Comparison of ENCODE assay signal across 8 cellular contexts in the genomic region with DNA sequence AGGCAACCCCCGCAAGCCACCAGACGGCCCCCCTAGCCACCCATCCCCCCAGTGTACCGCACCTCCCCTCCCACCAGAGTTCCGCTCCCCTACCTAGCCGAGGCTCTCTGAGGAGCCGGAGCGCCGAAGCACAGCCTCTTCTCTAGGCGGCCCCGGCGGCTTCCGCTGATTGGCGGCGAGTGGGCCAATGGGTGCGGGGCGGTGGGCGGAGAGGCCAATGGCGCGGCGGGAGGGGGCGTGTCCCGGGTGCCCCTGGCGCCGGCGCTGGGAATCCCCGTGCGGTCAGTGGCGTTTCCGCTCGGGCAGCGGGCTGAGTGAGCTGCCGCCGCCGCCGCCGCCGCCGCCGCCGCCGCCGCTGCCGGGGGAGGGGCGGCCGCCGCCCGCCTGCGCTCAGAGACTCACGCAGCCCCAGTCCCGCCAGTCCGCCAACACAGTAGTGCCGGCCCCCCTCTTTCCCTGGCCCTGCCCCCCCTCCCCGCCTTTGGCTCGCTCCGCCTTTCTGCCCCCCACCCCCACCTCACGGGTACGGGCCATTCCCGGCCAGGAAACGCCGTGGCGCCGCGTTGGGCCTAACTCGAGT.
DNase-seq lines count a peak whose midpoint lies in the region; ATAC-seq lines count a peak whose summit lies in the region.

A gene with protein sequence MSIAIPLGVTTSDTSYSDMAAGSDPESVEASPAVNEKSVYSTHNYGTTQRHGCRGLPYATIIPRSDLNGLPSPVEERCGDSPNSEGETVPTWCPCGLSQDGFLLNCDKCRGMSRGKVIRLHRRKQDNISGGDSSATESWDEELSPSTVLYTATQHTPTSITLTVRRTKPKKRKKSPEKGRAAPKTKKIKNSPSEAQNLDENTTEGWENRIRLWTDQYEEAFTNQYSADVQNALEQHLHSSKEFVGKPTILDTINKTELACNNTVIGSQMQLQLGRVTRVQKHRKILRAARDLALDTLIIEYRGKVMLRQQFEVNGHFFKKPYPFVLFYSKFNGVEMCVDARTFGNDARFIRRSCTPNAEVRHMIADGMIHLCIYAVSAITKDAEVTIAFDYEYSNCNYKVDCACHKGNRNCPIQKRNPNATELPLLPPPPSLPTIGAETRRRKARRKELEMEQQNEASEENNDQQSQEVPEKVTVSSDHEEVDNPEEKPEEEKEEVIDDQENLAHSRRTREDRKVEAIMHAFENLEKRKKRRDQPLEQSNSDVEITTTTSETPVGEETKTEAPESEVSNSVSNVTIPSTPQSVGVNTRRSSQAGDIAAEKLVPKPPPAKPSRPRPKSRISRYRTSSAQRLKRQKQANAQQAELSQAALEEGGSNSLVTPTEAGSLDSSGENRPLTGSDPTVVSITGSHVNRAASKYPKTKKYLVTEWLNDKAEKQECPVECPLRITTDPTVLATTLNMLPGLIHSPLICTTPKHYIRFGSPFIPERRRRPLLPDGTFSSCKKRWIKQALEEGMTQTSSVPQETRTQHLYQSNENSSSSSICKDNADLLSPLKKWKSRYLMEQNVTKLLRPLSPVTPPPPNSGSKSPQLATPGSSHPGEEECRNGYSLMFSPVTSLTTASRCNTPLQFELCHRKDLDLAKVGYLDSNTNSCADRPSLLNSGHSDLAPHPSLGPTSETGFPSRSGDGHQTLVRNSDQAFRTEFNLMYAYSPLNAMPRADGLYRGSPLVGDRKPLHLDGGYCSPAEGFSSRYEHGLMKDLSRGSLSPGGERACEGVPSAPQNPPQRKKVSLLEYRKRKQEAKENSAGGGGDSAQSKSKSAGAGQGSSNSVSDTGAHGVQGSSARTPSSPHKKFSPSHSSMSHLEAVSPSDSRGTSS (N-terminal part only) (plus strand): TSS at position 285 of the 580 bp plus-strand sequence. CDS start 31,324 bp downstream, outside the sequence.

- H3K27me3 ChIP-seq in BLaER1 treated with 17β-estradiol and CSF1 and Interleukin-3, amounts not matched to agents 10 nM and 100 nM: no peaks in the 10 kb centered on the region

- peak; percentile 95 for DNase-seq in NCI-H69 (lab: John Stamatoyannopoulos, UW)
- peak; percentile 99 for DNase-seq in activated CD4-positive, alpha-beta T cell treated with anti-CD3 and anti-CD28 coated beads, Interleukin-2, amount 50 U/mL, for 1 hour
- DNase-seq in cortex of kidney (lab: John Stamatoyannopoulos, UW): peak; percentile 87
- peak; percentile 99 for DNase-seq in left kidney (ENCODE audit: low read depth, low spot score)
- peak; percentile 99 to 100 for DNase-seq in stimulated activated CD4-positive, alpha-beta T cell treated with anti-CD3 and anti-CD28 coated beads, Interleukin-2, amount 100 ng/mL, for 24 hours

- peak within 1 kb of the TSS; percentile 90 to 99 (median 95) for H3K4me2 ChIP-seq in BLaER1 treated with 17β-estradiol and CSF1 and Interleukin-3, amounts not matched to agents 10 nM and 100 nM

- peaks cover 75 to 82% (median 78%) of the 10 kb centered on the region in 11 experiments for H4K20me1 ChIP-seq in BLaER1 treated with 17β-estradiol and CSF1 and Interleukin-3, amounts not matched to agents 10 nM and 100 nM

- peak within 1 kb of the TSS; percentile 98 to 100 (median 100) for H3K9ac ChIP-seq in BLaER1 treated with 17β-estradiol and CSF1 and Interleukin-3, amounts not matched to agents 10 nM and 100 nM

- peaks cover 53 to 67% (median 63%) of the 10 kb centered on the region in 10 experiments for H3K4me1 ChIP-seq in BLaER1 treated with 17β-estradiol and CSF1 and Interleukin-3, amounts not matched to agents 10 nM and 100 nM

- peak; percentile 48 for ATAC-seq in GM19328 (IDR thresholded peaks at IDR 0.05; ENCODE audit: unreplicated experiment)
- peak; percentile 29 for ATAC-seq in HG03469 (IDR thresholded peaks at IDR 0.05; ENCODE audit: unreplicated experiment)

- no peaks in the 10 kb centered on the region for H3K9me3 ChIP-seq in BLaER1 treated with 17β-estradiol and CSF1 and Interleukin-3, amounts not matched to agents 10 nM and 100 nM (replicated peaks in 1 of 11)

- peaks cover 28 to 34% (median 32%) of the 10 kb centered on the region in 11 experiments for H3K36me3 ChIP-seq in BLaER1 treated with 17β-estradiol and CSF1 and Interleukin-3, amounts not matched to agents 10 nM and 100 nM

- H3K4me3 ChIP-seq in BLaER1 treated with 17β-estradiol and CSF1 and Interleukin-3, amounts not matched to agents 10 nM and 100 nM: peak within 1 kb of the TSS; percentile 83 to 99 (median 92)

- H3K27ac ChIP-seq in BLaER1 treated with 17β-estradiol and CSF1 and Interleukin-3, amounts not matched to agents 10 nM and 100 nM: peak within 1 kb of the TSS; percentile 98 to 100 (median 100)

Comparison
In these comparisons a context has a peak if more than half of its experiments do, and no peak if none do; other contexts are left out.
1. Peak in every context shown above with its lines: DNase-seq, ATAC-seq, H3K4me3 ChIP-seq and H3K27ac ChIP-seq.